Comparison of ENCODE assay signal across 2 cellular contexts in genomic region chr3:85903434-85903833, GRCh38.
TF ChIP-seq lines count a peak whose summit lies in the region.

No MANE protein-coding gene starts in this region.

TF ChIP-seq in WTC11, 78 proteins besides CTCF, POLR2A, EP300 and RAD21:
- no peak for TF ChIP-seq SOX15 (CRISPR knock-in tag; IDR thresholded peaks at IDR 0.05)
- TF ChIP-seq JAZF1 (CRISPR knock-in tag; IDR thresholded peaks at IDR 0.05), result no peak
- peak; percentile 48; the same call in 1 of the 2 replicates for TF ChIP-seq ZBTB21 (CRISPR knock-in tag; IDR thresholded peaks at IDR 0.05; ENCODE audit: borderline replicate concordance)
- TF ChIP-seq ZNF317 (CRISPR knock-in tag; IDR thresholded peaks at IDR 0.05; ENCODE audit: borderline replicate concordance, low read depth), result peak; percentile 56; the same call in 1 of the 2 replicates
- 0 out of 2 replicates have a peak, but pooled peaks have one; percentile 33 for TF ChIP-seq FOXK1 (CRISPR knock-in tag; IDR thresholded peaks at IDR 0.05)

TF ChIP-seq in GM12891, 5 proteins besides CTCF, POLR2A, EP300 and RAD21 (continued from another document):
- no peak for TF ChIP-seq PAX5 (IDR thresholded peaks at IDR 0.05; ENCODE audit: insufficient read depth, low read length, severe bottlenecking)
- TF ChIP-seq POLR2AphosphoS5 (IDR thresholded peaks at IDR 0.05; ENCODE audit: low read depth, low read length), result no peak
- TF ChIP-seq TAF1 (IDR thresholded peaks at IDR 0.05; ENCODE audit: low read depth, low read length), result no peak
- no peak for TF ChIP-seq POU2F2 (IDR thresholded peaks at IDR 0.05; ENCODE audit: low read depth, low read length)
